Comparison of ENCODE assay signal across 8 cellular contexts in the genomic region with DNA sequence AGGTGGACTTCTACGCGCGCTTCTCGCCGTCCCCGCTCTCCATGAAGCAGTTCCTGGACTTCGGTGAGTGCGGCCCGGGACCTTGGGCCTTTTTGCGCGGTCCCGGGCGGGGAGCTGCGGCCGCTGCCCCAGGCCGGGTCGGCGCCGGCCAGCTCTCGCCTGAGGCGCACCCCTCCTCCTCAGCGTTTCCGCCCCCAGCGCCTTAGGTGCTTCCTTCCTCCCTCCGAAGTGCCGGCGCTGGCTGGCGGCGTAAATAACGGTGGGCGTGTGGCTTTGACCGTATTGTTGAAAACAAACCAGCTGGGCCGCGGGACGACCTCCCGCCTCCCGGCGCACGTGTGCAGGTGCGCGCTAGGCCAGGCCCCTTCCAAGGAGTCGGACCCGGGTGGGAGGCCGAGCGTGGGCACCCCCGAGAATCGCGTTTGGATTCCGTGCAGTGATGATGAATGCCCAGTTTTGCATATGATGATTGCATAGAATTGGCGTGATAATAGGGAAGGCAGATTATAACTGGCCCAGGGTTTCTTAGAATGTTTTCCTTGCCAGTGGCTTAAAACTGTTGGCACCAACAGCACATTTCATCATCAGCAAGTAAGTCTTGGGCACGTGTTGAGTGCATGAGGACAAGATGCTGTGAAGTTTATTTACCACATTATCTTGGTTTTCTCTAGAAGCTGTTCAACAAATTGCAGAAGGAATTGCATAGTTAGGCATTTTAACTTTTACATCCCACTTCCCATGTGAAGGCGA. TPM values are rescaled to one million over a fixed set of nuclear protein-coding genes. Genes with fewer than 3 reads are reported as not detected.
DNase-seq lines count a peak whose midpoint lies in the region; ATAC-seq and TF ChIP-seq lines count a peak whose summit lies in the region.

No MANE protein-coding gene starts in this region.

- ATAC-seq in GM19455 (IDR thresholded peaks at IDR 0.05; ENCODE audit: unreplicated experiment), result peak; percentile 77
- ATAC-seq in HG03558 (IDR thresholded peaks at IDR 0.05; ENCODE audit: extremely low read depth, unreplicated experiment), result peak; percentile 37

- 0 out of 2 replicates have a peak, but pooled peaks cover 6% of the 10 kb centered on the region for H3K36me3 ChIP-seq in PC-9 (ENCODE audit: low read depth)
- H3K36me3 ChIP-seq in neutrophil, result peaks cover 31% of the 10 kb centered on the region
- no peaks in the 10 kb centered on the region for H3K36me3 ChIP-seq in suprapubic skin

- TF ChIP-seq CTCF in PC-9 (conservative IDR thresholded peaks at IDR 0.05) (no peak), neutrophil (IDR thresholded peaks at IDR 0.05) (no peak), suprapubic skin (IDR thresholded peaks at IDR 0.05) (no peak)

- POLR2A ChIA-PET in PC-9 (lab: Charles Lee; ENCODE audit: unreplicated experiment), result interaction anchor here (0.7 kb wide), 1 partner anchor 865 kb away, joined by 4 read pairs; no protein-coding TSS in a partner anchor

- peak overlapping the region; percentile 65 for H3K27ac ChIP-seq in PC-9
- H3K27ac ChIP-seq in neutrophil, result peak overlapping the region; percentile 95
- H3K27ac ChIP-seq in suprapubic skin, result peak overlapping the region; percentile 97

- DNase-seq in COLO829 (ENCODE audit: low spot score) (peak; percentile 4), PC-9 (peak; percentile 76 to 84), fibroblast of the conjunctiva (ENCODE audit: low read depth) (peak; percentile 63), suprapubic skin (ENCODE audit: low spot score in 2 of 2) (peak; percentile 79 to 81)
- DNase-seq in activated T-helper 1 cell treated with anti-CD3 and anti-CD28 coated beads, Interleukin-2, amount 50 U/mL, for 16 hours (ENCODE audit: low read depth in 1 of 2, low spot score in 1 of 2), result peak; percentile 22 to 46

- peaks cover 26% of the 10 kb centered on the region; the same call in 1 of the 2 replicates for H3F3A ChIP-seq in PC-9 (ENCODE audit: insufficient read depth, low read depth)

- no peaks in the 10 kb centered on the region for H3K27me3 ChIP-seq in PC-9 (ENCODE audit: insufficient read depth, low read depth)
- peaks cover 4% of the 10 kb centered on the region for H3K27me3 ChIP-seq in neutrophil
- H3K27me3 ChIP-seq in suprapubic skin, result no peaks in the 10 kb centered on the region

- peaks cover 46% of the 10 kb centered on the region for H3K79me2 ChIP-seq in PC-9 (ENCODE audit: low read depth)

- H3K9me3 ChIP-seq in PC-9 (ENCODE audit: insufficient read depth, low read depth) (no peaks in the 10 kb centered on the region), neutrophil (no peaks in the 10 kb centered on the region), suprapubic skin (no peaks in the 10 kb centered on the region)

- CTCF ChIA-PET in PC-9 (lab: Charles Lee), result interaction anchor here (0.5 to 0.7 kb wide), 3 partner anchors 71 to 376 kb away, joined by 3 to 6 read pairs (median 3); no protein-coding TSS in a partner anchor

- no TSS peak for BruUV-seq in PC-9 (replicated peaks; lab: Mats Ljungman, UMichigan)

- TF ChIP-seq EP300 in suprapubic skin (IDR thresholded peaks at IDR 0.05), result no peak

- no peak for TF ChIP-seq POLR2A in suprapubic skin (IDR thresholded peaks at IDR 0.05)

- peak overlapping the region; percentile 75 for H3K4me3 ChIP-seq in PC-9
- peak overlapping the region; percentile 83 to 84 for H3K4me3 ChIP-seq in neutrophil (ENCODE audit: low read depth in 1 of 2, low read length in 1 of 2)
- peak overlapping the region; percentile 72 for H3K4me3 ChIP-seq in suprapubic skin

- 1% methylated on average over 17 of the region's 52 CpGs for WGBS in suprapubic skin

- peak overlapping the region; percentile 82 for H3K4me2 ChIP-seq in PC-9

- intact Hi-C loops in PC-9 (cut with micrococcal nuclease; ENCODE audit: unreplicated experiment), result loop anchor here (1.0 to 5.0 kb wide), 9 partner anchors 74 to 869 kb away; partner anchors contain the start of gene DYNC1I2

- no peaks in the 10 kb centered on the region for H3K9me2 ChIP-seq in PC-9 (ENCODE audit: insufficient read depth)

- H4K20me1 ChIP-seq in PC-9 (ENCODE audit: insufficient read depth), result no peaks in the 10 kb centered on the region

- peak overlapping the region; percentile 89 for H2AFZ ChIP-seq in PC-9

- H3K4me1 ChIP-seq in PC-9 (replicated peaks; ENCODE audit: insufficient read depth) (peaks cover 50% of the 10 kb centered on the region), neutrophil (ENCODE audit: control insufficient read depth in 1 of 2, insufficient read depth in 1 of 2, low read depth in 1 of 2, low read length in 1 of 2) (peaks cover 25 to 27% of the 10 kb centered on the region in 2 experiments), suprapubic skin (peaks cover 34% of the 10 kb centered on the region)

RNA-seq across cellular contexts. Expression of gene PDK1, which starts 0.6 kb away (rescaled TPM):
- total RNA-seq in PC-9 (2021) (15.9 and 18.5 TPM in 2 replicates), suprapubic skin (100 to 1,000 TPM in 1 of 4 donors, 10 to 100 TPM in 3; 35.2 to 151 (median 66.5) TPM)

Comparison
In these comparisons a context has a peak if more than half of its experiments do, and no peak if none do; other contexts are left out.
1. Peak in every context shown above with its lines: DNase-seq, ATAC-seq, H3K4me3 ChIP-seq and H3K27ac ChIP-seq.
2. DNase-seq: peak in every context shown above with its lines; median percentile 80 in PC-9; 80 in suprapubic skin; 63 in fibroblast of the conjunctiva; 34 in activated T-helper 1 cell treated with anti-CD3 and anti-CD28 coated beads, Interleukin-2, amount 50 U/mL, for 16 hours; 4 in COLO829.